1 cellular context compared by ENCODE assay signal in genomic region chr12:49496417-49497360, GRCh38.
TF ChIP-seq lines count a peak whose summit lies in the region.

No MANE protein-coding gene starts in this region.

TF ChIP-seq in A549, 52 proteins besides CTCF, POLR2A, EP300 and RAD21:
- 0 out of 3 replicates have a peak, but pooled peaks have one; percentile 25 for TF ChIP-seq BCL3 (IDR thresholded peaks at IDR 0.05)
- no peak for TF ChIP-seq ZSCAN20 (CRISPR knock-in tag; IDR thresholded peaks at IDR 0.05)
- 0 out of 5 replicates have a peak, but pooled peaks of 1 of the 2 experiments have one; percentile 29 for TF ChIP-seq JUN (IDR thresholded peaks at IDR 0.05)
- TF ChIP-seq JUNB (IDR thresholded peaks at IDR 0.05): peak; percentile 38; the same call in 1 of the 2 replicates
